Comparison of ENCODE assay signal across 1 cellular context in the genomic region with DNA sequence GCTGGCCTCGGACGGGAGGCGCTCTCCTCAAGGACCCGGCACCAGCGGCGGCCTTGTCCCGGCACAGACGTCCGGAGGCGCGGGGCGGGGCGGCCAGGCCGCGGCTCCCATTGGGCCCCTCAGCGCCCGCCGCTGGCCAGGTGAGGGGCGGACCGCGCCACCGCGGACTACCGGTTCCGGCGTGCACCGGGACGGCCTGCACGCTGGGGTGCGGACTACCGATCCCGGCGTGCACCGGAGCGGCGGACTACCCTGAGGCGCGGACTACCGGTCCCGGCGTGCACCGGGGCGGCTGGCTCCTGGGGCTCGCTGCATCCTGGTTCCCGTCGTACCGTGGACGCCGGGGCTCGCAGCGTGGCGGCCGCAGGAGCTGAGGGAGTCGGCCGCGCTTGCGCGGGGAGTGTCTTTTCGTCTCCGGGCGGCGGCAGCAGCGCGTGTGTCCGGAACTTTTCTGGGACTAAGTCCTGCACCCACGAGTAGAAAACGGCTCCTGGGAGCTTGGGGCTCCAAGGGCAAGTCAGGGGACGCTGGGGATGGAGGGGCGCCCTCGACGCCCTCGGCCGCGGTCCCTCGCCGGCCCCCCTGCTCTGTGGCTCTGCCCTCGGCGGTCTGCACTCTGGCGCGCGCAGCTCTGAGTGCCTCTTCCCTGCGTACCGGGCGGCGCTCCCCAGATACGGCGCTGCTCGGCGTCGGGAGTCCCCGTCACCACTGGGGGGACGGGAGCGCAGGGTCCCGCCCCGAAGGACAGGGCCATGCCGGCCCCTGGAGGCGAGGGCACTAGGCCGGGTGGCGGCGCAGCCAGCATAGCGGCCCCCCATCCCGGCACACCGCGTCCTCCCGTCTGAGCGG.
A peak's percentile ranks its signal among the peaks of the same experiment; 100 is the strongest.
TF ChIP-seq lines count a peak whose summit lies in the region.

A gene (minus strand): TSS at position 86 of the 849 bp plus-strand sequence. CDS start 206 bp downstream, outside the sequence.

TF ChIP-seq in HEK293, 187 proteins besides CTCF, POLR2A, EP300 and RAD21 (continued from another document and continues in another):
- TF ChIP-seq, protein P1, sequence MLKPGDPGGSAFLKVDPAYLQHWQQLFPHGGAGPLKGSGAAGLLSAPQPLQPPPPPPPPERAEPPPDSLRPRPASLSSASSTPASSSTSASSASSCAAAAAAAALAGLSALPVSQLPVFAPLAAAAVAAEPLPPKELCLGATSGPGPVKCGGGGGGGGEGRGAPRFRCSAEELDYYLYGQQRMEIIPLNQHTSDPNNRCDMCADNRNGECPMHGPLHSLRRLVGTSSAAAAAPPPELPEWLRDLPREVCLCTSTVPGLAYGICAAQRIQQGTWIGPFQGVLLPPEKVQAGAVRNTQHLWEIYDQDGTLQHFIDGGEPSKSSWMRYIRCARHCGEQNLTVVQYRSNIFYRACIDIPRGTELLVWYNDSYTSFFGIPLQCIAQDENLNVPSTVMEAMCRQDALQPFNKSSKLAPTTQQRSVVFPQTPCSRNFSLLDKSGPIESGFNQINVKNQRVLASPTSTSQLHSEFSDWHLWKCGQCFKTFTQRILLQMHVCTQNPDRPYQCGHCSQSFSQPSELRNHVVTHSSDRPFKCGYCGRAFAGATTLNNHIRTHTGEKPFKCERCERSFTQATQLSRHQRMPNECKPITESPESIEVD (tag by site-specific recombination; IDR thresholded peaks at IDR 0.05) = no peak
- TF ChIP-seq ZNF350 (tag by site-specific recombination; IDR thresholded peaks at IDR 0.05) (no peak), ZNF664 (tag by site-specific recombination; IDR thresholded peaks at IDR 0.05) (no peak), OSR2 (tag by site-specific recombination; IDR thresholded peaks at IDR 0.05) (peak; percentile 66), KLF10 (tag by site-specific recombination; IDR thresholded peaks at IDR 0.05) (peak; percentile 87), ZIC2 (tag by site-specific recombination; IDR thresholded peaks at IDR 0.05) (peak; percentile 40), ZNF610 (tag by site-specific recombination; IDR thresholded peaks at IDR 0.05; ENCODE audit: borderline replicate concordance) (no peak), ZNF654 (tag by site-specific recombination; IDR thresholded peaks at IDR 0.05; ENCODE audit: low read depth) (no peak), ZNF155 (tag by site-specific recombination; IDR thresholded peaks at IDR 0.05) (no peak), ZNF174 (tag by site-specific recombination; IDR thresholded peaks at IDR 0.05) (no peak), ZNF660 (tag by site-specific recombination; IDR thresholded peaks at IDR 0.05) (0 out of 2 replicates have a peak, but pooled peaks have one; percentile 57), ZNF248 (tag by site-specific recombination; IDR thresholded peaks at IDR 0.05) (no peak), ZNF16 (tag by site-specific recombination; IDR thresholded peaks at IDR 0.05; ENCODE audit: low read depth) (no peak), SALL2 (tag by site-specific recombination; IDR thresholded peaks at IDR 0.05; ENCODE audit: borderline replicate concordance) (no peak), ZNF274 (IDR thresholded peaks at IDR 0.05; ENCODE audit: low read length) (no peak), ZNF274 (tag by site-specific recombination; IDR thresholded peaks at IDR 0.05; ENCODE audit: borderline replicate concordance) (no peak), ZNF292 (tag by site-specific recombination; IDR thresholded peaks at IDR 0.05; ENCODE audit: borderline replicate concordance, low read depth) (no peak), IKZF3 (tag by site-specific recombination; IDR thresholded peaks at IDR 0.05) (no peak; the same call in 1 of the 2 replicates), ZNF157 (tag by site-specific recombination; IDR thresholded peaks at IDR 0.05) (no peak), ZNF549 (tag by site-specific recombination; IDR thresholded peaks at IDR 0.05) (no peak), ZNF776 (tag by site-specific recombination; IDR thresholded peaks at IDR 0.05; ENCODE audit: borderline replicate concordance) (no peak), ZNF354C (tag by site-specific recombination; IDR thresholded peaks at IDR 0.05; ENCODE audit: borderline replicate concordance, low read depth) (no peak), ZNF843 (tag by site-specific recombination; IDR thresholded peaks at IDR 0.05) (peak; percentile 44; the same call in 1 of the 2 replicates), ZBTB48 (tag by site-specific recombination; IDR thresholded peaks at IDR 0.05) (peak; percentile 84), OVOL3 (tag by site-specific recombination; IDR thresholded peaks at IDR 0.05) (no peak), ZNF48 (tag by site-specific recombination; IDR thresholded peaks at IDR 0.05) (no peak), BCL11B (tag by site-specific recombination; IDR thresholded peaks at IDR 0.05; ENCODE audit: low read depth) (no peak), REPIN1 (tag by site-specific recombination; IDR thresholded peaks at IDR 0.05; ENCODE audit: low read depth) (no peak), ZNF596 (tag by site-specific recombination; IDR thresholded peaks at IDR 0.05) (no peak), GLI2 (tag by site-specific recombination; IDR thresholded peaks at IDR 0.05; ENCODE audit: borderline replicate concordance, low read depth) (no peak)
- TF ChIP-seq, protein P2, sequence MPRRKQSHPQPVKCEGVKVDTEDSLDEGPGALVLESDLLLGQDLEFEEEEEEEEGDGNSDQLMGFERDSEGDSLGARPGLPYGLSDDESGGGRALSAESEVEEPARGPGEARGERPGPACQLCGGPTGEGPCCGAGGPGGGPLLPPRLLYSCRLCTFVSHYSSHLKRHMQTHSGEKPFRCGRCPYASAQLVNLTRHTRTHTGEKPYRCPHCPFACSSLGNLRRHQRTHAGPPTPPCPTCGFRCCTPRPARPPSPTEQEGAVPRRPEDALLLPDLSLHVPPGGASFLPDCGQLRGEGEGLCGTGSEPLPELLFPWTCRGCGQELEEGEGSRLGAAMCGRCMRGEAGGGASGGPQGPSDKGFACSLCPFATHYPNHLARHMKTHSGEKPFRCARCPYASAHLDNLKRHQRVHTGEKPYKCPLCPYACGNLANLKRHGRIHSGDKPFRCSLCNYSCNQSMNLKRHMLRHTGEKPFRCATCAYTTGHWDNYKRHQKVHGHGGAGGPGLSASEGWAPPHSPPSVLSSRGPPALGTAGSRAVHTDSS (tag by site-specific recombination; IDR thresholded peaks at IDR 0.05) = no peak
- TF ChIP-seq, protein P3, sequence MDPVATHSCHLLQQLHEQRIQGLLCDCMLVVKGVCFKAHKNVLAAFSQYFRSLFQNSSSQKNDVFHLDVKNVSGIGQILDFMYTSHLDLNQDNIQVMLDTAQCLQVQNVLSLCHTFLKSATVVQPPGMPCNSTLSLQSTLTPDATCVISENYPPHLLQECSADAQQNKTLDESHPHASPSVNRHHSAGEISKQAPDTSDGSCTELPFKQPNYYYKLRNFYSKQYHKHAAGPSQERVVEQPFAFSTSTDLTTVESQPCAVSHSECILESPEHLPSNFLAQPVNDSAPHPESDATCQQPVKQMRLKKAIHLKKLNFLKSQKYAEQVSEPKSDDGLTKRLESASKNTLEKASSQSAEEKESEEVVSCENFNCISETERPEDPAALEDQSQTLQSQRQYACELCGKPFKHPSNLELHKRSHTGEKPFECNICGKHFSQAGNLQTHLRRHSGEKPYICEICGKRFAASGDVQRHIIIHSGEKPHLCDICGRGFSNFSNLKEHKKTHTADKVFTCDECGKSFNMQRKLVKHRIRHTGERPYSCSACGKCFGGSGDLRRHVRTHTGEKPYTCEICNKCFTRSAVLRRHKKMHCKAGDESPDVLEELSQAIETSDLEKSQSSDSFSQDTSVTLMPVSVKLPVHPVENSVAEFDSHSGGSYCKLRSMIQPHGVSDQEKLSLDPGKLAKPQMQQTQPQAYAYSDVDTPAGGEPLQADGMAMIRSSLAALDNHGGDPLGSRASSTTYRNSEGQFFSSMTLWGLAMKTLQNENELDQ (tag by site-specific recombination; IDR thresholded peaks at IDR 0.05; ENCODE audit: low read depth) = no peak
- TF ChIP-seq, protein P4, sequence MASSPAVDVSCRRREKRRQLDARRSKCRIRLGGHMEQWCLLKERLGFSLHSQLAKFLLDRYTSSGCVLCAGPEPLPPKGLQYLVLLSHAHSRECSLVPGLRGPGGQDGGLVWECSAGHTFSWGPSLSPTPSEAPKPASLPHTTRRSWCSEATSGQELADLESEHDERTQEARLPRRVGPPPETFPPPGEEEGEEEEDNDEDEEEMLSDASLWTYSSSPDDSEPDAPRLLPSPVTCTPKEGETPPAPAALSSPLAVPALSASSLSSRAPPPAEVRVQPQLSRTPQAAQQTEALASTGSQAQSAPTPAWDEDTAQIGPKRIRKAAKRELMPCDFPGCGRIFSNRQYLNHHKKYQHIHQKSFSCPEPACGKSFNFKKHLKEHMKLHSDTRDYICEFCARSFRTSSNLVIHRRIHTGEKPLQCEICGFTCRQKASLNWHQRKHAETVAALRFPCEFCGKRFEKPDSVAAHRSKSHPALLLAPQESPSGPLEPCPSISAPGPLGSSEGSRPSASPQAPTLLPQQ (tag by site-specific recombination; IDR thresholded peaks at IDR 0.05) = peak; percentile 52; the same call in 1 of the 2 replicates
- TF ChIP-seq, protein P5, sequence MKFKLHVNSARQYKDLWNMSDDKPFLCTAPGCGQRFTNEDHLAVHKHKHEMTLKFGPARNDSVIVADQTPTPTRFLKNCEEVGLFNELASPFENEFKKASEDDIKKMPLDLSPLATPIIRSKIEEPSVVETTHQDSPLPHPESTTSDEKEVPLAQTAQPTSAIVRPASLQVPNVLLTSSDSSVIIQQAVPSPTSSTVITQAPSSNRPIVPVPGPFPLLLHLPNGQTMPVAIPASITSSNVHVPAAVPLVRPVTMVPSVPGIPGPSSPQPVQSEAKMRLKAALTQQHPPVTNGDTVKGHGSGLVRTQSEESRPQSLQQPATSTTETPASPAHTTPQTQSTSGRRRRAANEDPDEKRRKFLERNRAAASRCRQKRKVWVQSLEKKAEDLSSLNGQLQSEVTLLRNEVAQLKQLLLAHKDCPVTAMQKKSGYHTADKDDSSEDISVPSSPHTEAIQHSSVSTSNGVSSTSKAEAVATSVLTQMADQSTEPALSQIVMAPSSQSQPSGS (tag by site-specific recombination; IDR thresholded peaks at IDR 0.05; ENCODE audit: low read depth) = no peak
- TF ChIP-seq, protein P6, sequence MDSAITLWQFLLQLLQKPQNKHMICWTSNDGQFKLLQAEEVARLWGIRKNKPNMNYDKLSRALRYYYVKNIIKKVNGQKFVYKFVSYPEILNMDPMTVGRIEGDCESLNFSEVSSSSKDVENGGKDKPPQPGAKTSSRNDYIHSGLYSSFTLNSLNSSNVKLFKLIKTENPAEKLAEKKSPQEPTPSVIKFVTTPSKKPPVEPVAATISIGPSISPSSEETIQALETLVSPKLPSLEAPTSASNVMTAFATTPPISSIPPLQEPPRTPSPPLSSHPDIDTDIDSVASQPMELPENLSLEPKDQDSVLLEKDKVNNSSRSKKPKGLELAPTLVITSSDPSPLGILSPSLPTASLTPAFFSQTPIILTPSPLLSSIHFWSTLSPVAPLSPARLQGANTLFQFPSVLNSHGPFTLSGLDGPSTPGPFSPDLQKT (IDR thresholded peaks at IDR 0.05; ENCODE audit: borderline replicate concordance, low read depth, low read length) = no peak
- TF ChIP-seq, protein P7, sequence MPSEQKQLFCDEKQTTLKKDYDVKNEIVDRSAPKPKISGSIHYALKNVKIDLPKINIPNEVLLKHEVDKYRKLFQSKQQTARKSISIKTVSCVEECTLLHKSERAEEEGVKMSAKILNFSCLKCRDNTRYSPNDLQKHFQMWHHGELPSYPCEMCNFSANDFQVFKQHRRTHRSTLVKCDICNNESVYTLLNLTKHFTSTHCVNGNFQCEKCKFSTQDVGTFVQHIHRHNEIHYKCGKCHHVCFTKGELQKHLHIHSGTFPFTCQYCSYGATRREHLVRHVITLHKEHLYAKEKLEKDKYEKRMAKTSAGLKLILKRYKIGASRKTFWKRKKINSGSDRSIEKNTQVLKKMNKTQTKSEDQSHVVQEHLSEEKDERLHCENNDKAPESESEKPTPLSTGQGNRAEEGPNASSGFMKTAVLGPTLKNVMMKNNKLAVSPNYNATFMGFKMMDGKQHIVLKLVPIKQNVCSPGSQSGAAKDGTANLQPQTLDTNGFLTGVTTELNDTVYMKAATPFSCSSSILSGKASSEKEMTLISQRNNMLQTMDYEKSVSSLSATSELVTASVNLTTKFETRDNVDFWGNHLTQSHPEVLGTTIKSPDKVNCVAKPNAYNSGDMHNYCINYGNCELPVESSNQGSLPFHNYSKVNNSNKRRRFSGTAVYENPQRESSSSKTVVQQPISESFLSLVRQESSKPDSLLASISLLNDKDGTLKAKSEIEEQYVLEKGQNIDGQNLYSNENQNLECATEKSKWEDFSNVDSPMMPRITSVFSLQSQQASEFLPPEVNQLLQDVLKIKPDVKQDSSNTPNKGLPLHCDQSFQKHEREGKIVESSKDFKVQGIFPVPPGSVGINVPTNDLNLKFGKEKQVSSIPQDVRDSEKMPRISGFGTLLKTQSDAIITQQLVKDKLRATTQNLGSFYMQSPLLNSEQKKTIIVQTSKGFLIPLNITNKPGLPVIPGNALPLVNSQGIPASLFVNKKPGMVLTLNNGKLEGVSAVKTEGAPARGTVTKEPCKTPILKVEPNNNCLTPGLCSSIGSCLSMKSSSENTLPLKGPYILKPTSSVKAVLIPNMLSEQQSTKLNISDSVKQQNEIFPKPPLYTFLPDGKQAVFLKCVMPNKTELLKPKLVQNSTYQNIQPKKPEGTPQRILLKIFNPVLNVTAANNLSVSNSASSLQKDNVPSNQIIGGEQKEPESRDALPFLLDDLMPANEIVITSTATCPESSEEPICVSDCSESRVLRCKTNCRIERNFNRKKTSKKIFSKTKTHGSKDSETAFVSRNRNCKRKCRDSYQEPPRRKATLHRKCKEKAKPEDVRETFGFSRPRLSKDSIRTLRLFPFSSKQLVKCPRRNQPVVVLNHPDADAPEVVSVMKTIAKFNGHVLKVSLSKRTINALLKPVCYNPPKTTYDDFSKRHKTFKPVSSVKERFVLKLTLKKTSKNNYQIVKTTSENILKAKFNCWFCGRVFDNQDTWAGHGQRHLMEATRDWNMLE (tag by site-specific recombination; conservative IDR thresholded peaks at IDR 0.05; ENCODE audit: low read depth) = no peak
